In the genomic region with DNA sequence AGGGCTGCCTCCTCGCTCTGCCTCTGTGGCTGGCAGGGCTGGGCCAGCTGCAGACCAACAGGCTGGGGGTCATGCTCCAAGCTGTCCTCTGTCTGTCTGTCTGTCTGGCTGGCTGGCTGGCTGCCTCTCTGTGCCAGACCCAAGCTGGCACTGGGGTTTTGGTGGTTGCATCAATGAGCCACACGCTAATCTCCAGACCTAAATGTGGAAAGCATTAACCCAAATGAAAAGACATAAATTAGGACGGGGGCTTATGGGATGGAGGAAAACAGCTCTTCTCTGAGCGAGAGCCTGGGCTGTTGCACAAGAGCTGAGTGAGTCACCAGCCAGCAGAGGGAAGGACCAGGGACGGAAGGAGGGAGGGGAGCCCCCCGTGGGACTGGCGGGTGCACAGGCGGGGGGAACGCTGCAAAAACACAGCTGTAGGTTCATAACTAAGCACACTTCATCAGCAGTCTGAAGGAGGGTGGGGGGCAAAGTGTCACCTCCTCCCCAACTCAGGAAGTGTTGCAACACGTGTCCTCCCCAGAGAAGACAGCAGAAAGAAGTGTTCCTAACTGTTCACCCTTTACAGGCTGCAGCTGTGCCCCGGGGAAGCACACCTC, we compare ENCODE assay signal across 8 cellular contexts.
DNase-seq lines count a peak whose midpoint lies in the region; ATAC-seq, FAIRE-seq and TF ChIP-seq lines count a peak whose summit lies in the region.

No MANE protein-coding gene starts in this region.

- peak overlapping the region; percentile 44 for H3K4me3 Mint-ChIP-seq in activated T-helper 1 cell treated with anti-CD3 and anti-CD28 coated beads, Interleukin-12 subunit alpha, Interleukin-12 subunit beta, Interleukin-2, Interleukin-4 antibody, amounts not matched to agents 30 ng/mL and 10 ng/mL and 1 ng/mL, durations not matched to agents 14 hours and 24 hours and 36 hours

- peaks cover 11% of the 10 kb centered on the region for H3K27me3 Mint-ChIP-seq in activated T-helper 1 cell treated with anti-CD3 and anti-CD28 coated beads, Interleukin-12 subunit alpha, Interleukin-12 subunit beta, Interleukin-2, Interleukin-4 antibody, amounts not matched to agents 30 ng/mL and 10 ng/mL and 1 ng/mL, durations not matched to agents 14 hours and 24 hours and 36 hours (ENCODE audit: insufficient read depth)

- no peaks in the 10 kb centered on the region for H3K27me3 ChIP-seq in ACC112 (ENCODE audit: insufficient read depth, low read length)
- no peaks in the 10 kb centered on the region for H3K27me3 ChIP-seq in pancreas
- no peaks in the 10 kb centered on the region for H3K27me3 ChIP-seq in transverse colon

- no peaks in the 10 kb centered on the region for H3K36me3 Mint-ChIP-seq in activated T-helper 1 cell treated with anti-CD3 and anti-CD28 coated beads, Interleukin-12 subunit alpha, Interleukin-12 subunit beta, Interleukin-2, Interleukin-4 antibody, amounts not matched to agents 30 ng/mL and 10 ng/mL and 1 ng/mL, durations not matched to agents 14 hours and 24 hours and 36 hours (ENCODE audit: low read depth)

- in situ Hi-C loops in transverse colon (cut with MboI; ENCODE audit: low pct_ligation_motif_present in 1 of 4, low pct_unique_long_range_greater_than_20kb in 1 of 4, low sequenced_read_pairs in 3 of 4), result no loop called here

- no peaks in the 10 kb centered on the region for H3K9me3 Mint-ChIP-seq in activated T-helper 1 cell treated with anti-CD3 and anti-CD28 coated beads, Interleukin-12 subunit alpha, Interleukin-12 subunit beta, Interleukin-2, Interleukin-4 antibody, amounts not matched to agents 30 ng/mL and 10 ng/mL and 1 ng/mL, durations not matched to agents 14 hours and 24 hours and 36 hours

- peak overlapping the region; percentile 1; the same call in 1 of the 2 replicates for H3K4me3 ChIP-seq in ACC112 (ENCODE audit: low read depth, low read length)
- peak overlapping the region; percentile 29 for H3K4me3 ChIP-seq in fibroblast of villous mesenchyme (ENCODE audit: low read depth, low read length)
- H3K4me3 ChIP-seq in pancreas, result no peak overlapping the region
- H3K4me3 ChIP-seq in transverse colon, result no peak overlapping the region

- H3K4me1 Mint-ChIP-seq in activated T-helper 1 cell treated with anti-CD3 and anti-CD28 coated beads, Interleukin-12 subunit alpha, Interleukin-12 subunit beta, Interleukin-2, Interleukin-4 antibody, amounts not matched to agents 30 ng/mL and 10 ng/mL and 1 ng/mL, durations not matched to agents 14 hours and 24 hours and 36 hours (ENCODE audit: low read depth), result peaks cover 29% of the 10 kb centered on the region

- WGBS in pancreas, 2 donors, result 17 to 24% methylated on average over 11 of the region's 11 CpGs
- WGBS in transverse colon (ENCODE audit: low coverage in 1 of 2), 2 donors, result 39% methylated on average over 11 of the region's 11 CpGs; no CpG with 5 or more reads in 1 of the 2 donors

- DNase-seq in NOMO-1 treated with DMSO at 0.1 percent for 48 hours (lab: John Stamatoyannopoulos, UW; ENCODE audit: unreplicated experiment) (peak; percentile 99), fibroblast of villous mesenchyme (ENCODE audit: low read depth) (peak; percentile 99), pancreas (peak in 5 of 6 donors; percentile 47 to 81 (median 54)), transverse colon (peak; percentile 84)
- peak; percentile 9 for DNase-seq in activated T-helper 1 cell treated with anti-CD3 and anti-CD28 coated beads, Interleukin-12 subunit alpha, Interleukin-12 subunit beta, Interleukin-2, Interleukin-4 antibody, amounts not matched to agents 30 ng/mL and 10 ng/mL and 1 ng/mL, durations not matched to agents 14 hours and 24 hours and 36 hours (ENCODE audit: low spot score)

- H3K36me3 ChIP-seq in ACC112 (ENCODE audit: insufficient read depth, low read length) (no peaks in the 10 kb centered on the region), pancreas (no peaks in the 10 kb centered on the region), transverse colon (no peaks in the 10 kb centered on the region)

- H3K4me1 ChIP-seq in ACC112 (ENCODE audit: control insufficient read depth, insufficient read depth, low read length, unreplicated experiment) (peaks cover 11% of the 10 kb centered on the region), pancreas (peaks cover 0 to 4% (median 0%) of the 10 kb centered on the region in 3 donors), transverse colon (peaks cover 6 to 28% (median 16%) of the 10 kb centered on the region in 4 donors)

- H3K27ac Mint-ChIP-seq in activated T-helper 1 cell treated with anti-CD3 and anti-CD28 coated beads, Interleukin-12 subunit alpha, Interleukin-12 subunit beta, Interleukin-2, Interleukin-4 antibody, amounts not matched to agents 30 ng/mL and 10 ng/mL and 1 ng/mL, durations not matched to agents 14 hours and 24 hours and 36 hours, result peak overlapping the region; percentile 47

- TF ChIP-seq CTCF in fibroblast of villous mesenchyme (IDR thresholded peaks at IDR 0.05; ENCODE audit: insufficient read depth, low read depth, low read length) (no peak), pancreas (IDR thresholded peaks at IDR 0.05) (no peak), transverse colon (IDR thresholded peaks at IDR 0.05) (no peak)

- peak overlapping the region; percentile 89 for H3K27ac ChIP-seq in ACC112 (ENCODE audit: low read depth, low read length)
- H3K27ac ChIP-seq in pancreas, result peak overlapping the region in 2 of 4 donors; percentile 77 to 83
- peak overlapping the region; percentile 76 to 87 (median 83) for H3K27ac ChIP-seq in transverse colon

- intact Hi-C loops in activated T-helper 1 cell treated with anti-CD3 and anti-CD28 coated beads, Interleukin-12 subunit alpha, Interleukin-12 subunit beta, Interleukin-2, Interleukin-4 antibody, amounts not matched to agents 30 ng/mL and 10 ng/mL and 1 ng/mL, durations not matched to agents 14 hours and 24 hours and 36 hours (cut with micrococcal nuclease), result loop anchor here (10.0 kb wide), 1 partner anchor 80 kb away; a partner anchor contains a TSS
- intact Hi-C loops in pancreas (cut with DNase I) (no loop called here), transverse colon (cut with DNase I; ENCODE audit: low total_unique reads) (no loop called here)

- no peak for FAIRE-seq in pancreas (lab: Jason Lieb, UNC)

- H3K9me3 ChIP-seq in pancreas (no peaks in the 10 kb centered on the region), transverse colon (no peaks in the 10 kb centered on the region)

- ATAC-seq in GM21576 (IDR thresholded peaks at IDR 0.05; ENCODE audit: unreplicated experiment) (peak; percentile 44), pancreas (peak; percentile 69 to 89 (median 80)), HG02870 (IDR thresholded peaks at IDR 0.05; ENCODE audit: unreplicated experiment) (no peak)

- no peak overlapping the region for H2AFZ ChIP-seq in ACC112 (ENCODE audit: low read length, unreplicated experiment)

- TF ChIP-seq POLR2A in transverse colon (IDR thresholded peaks at IDR 0.05), result peak; percentile 5

- no peaks in the 10 kb centered on the region for H3K79me2 ChIP-seq in ACC112 (ENCODE audit: control insufficient read depth, insufficient read depth, low read length, unreplicated experiment)

- TF ChIP-seq EP300 in transverse colon (IDR thresholded peaks at IDR 0.05; ENCODE audit: low read depth), result no peak

Comparison
In these comparisons a context has a peak if more than half of its experiments do, and no peak if none do; other contexts are left out.
1. H3K4me3 ChIP-seq: peak in ACC112 (single experiment) and fibroblast of villous mesenchyme (single experiment); none in pancreas (0 of 4) and transverse colon (0 of 4).
2. DNase-seq: peak in every context shown above with its lines; median percentile 99 in NOMO-1 treated with DMSO at 0.1 percent for 48 hours; 99 in fibroblast of villous mesenchyme; 84 in transverse colon; 54 in pancreas; 9 in activated T-helper 1 cell treated with anti-CD3 and anti-CD28 coated beads, Interleukin-12 subunit alpha, Interleukin-12 subunit beta, Interleukin-2, Interleukin-4 antibody, amounts not matched to agents 30 ng/mL and 10 ng/mL and 1 ng/mL, durations not matched to agents 14 hours and 24 hours and 36 hours.